14 cellular contexts compared by ENCODE assay signal in genomic region chr22:19271273-19271855, GRCh38.
"Had no signal": no experiment of that assay in that cellular context is flagged by ENCODE, and none has a peak within 500 bp of the region (broad histone marks: within the 10 kb centered on the region; RNA-seq: fewer than 3 reads in every experiment).

No MANE protein-coding gene starts in this region.

- H3K4me1 Mint-ChIP-seq: stimulated activated effector memory CD8-positive, alpha-beta T cell treated with anti-CD3 and anti-CD28 coated beads, Interleukin-12 subunit alpha, Interleukin-12 subunit beta, amount 100 ng/mL, for 72 hours had no signal

- H3K36me3 Mint-ChIP-seq: stimulated activated effector memory CD8-positive, alpha-beta T cell treated with anti-CD3 and anti-CD28 coated beads, Interleukin-12 subunit alpha, Interleukin-12 subunit beta, amount 100 ng/mL, for 72 hours had no signal

- H3K36me3 ChIP-seq: ovary had no signal

- H3K27me3 ChIP-seq: ovary, tibial nerve had no signal

- DNase-seq: activated effector memory CD4-positive, alpha-beta T cell treated with Interleukin-2 at 50 U/mL for 16 hours; activated T-cell treated with anti-CD3 and anti-CD28 coated beads, Interleukin-2, amount 50 U/mL, for 1 hour; cerebellar nuclear complex; dermis blood vessel endothelial cell; glutamatergic neuron; left cardiac atrium; ovary; retina; T-helper 17 cell had no signal

- H3K4me3 ChIP-seq: ovary, tibial nerve had no signal

- H3K27ac Mint-ChIP-seq: activated naive CD4-positive, alpha-beta T cell treated with anti-CD3 and anti-CD28 coated beads, Interleukin-2, amount 50 U/mL, for 72 hours; nephron; stimulated activated effector memory CD8-positive, alpha-beta T cell treated with anti-CD3 and anti-CD28 coated beads, Interleukin-12 subunit alpha, Interleukin-12 subunit beta, amount 100 ng/mL, for 72 hours; T-helper 17 cell had no signal

- H3K9me3 ChIP-seq: ovary had no signal

- H3K27ac ChIP-seq: ovary, tibial nerve had no signal

- H3K4me3 Mint-ChIP-seq: nephron; stimulated activated effector memory CD8-positive, alpha-beta T cell treated with anti-CD3 and anti-CD28 coated beads, Interleukin-12 subunit alpha, Interleukin-12 subunit beta, amount 100 ng/mL, for 72 hours; T-helper 17 cell had no signal

- FAIRE-seq: TTC549 had no signal
